8 cellular contexts compared by ENCODE assay signal in the genomic region with DNA sequence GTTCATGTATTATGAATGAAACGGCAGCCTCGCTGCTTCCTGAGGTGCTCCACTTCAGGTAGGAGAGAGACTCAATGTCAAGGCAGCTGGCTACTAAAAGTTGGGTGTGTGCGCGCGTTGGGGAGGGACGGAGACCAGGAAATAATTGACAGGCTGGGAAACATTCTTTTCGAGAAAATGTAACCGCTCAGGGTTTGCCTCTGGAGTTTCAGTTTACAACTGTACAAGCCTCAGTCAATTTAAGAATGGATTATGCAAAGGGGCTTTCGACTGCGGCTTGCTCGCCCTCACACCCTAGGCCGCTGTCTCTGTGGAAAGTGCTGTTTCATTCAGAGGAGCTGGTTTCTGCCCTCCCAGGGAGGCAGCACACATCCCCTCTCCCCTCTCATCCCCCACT. TPM values are rescaled to one million over a fixed set of nuclear protein-coding genes. Genes with fewer than 3 reads are reported as not detected.
DNase-seq lines count a peak whose midpoint lies in the region; ATAC-seq and TF ChIP-seq lines count a peak whose summit lies in the region.

No MANE protein-coding gene starts in this region.

- peak overlapping the region; percentile 95 for H3K4me3 Mint-ChIP-seq in nephron progenitor cell

- peaks cover 2% of the 10 kb centered on the region for H3K9me3 Mint-ChIP-seq in nephron progenitor cell

- ATAC-seq in GM18867 (IDR thresholded peaks at IDR 0.05; ENCODE audit: unreplicated experiment) (peak; percentile 82), HG03045 (IDR thresholded peaks at IDR 0.05; ENCODE audit: unreplicated experiment) (peak; percentile 67), omental fat pad (ENCODE audit: low FRiP score) (no peak)

- DNase-seq in AG04450 (ENCODE audit: low read depth, low spot score) (no peak), SK-N-MC (ENCODE audit: low read depth, low spot score) (no peak), ecto neural progenitor cell (ENCODE audit: low spot score) (peak; percentile 54), nephron progenitor cell (peak; percentile 17), omental fat pad (ENCODE audit: low spot score) (no peak), EL (no peak)

- H3K27ac Mint-ChIP-seq in nephron progenitor cell, result peak overlapping the region; percentile 94

- H3K4me1 Mint-ChIP-seq in nephron progenitor cell, result peaks cover 45% of the 10 kb centered on the region

- peak overlapping the region; percentile 69 for H3K4me3 ChIP-seq in AG04450 (ENCODE audit: low read depth, low read length)
- H3K4me3 ChIP-seq in SK-N-MC, result peak overlapping the region; percentile 88

- no peaks in the 10 kb centered on the region for H3K36me3 ChIP-seq in SK-N-MC (ENCODE audit: insufficient read depth, low read length)

- TF ChIP-seq CTCF in AG04450 (IDR thresholded peaks at IDR 0.05; ENCODE audit: low read depth, low read length) (no peak), nephron progenitor cell (IDR thresholded peaks at IDR 0.05) (no peak), omental fat pad (IDR thresholded peaks at IDR 0.05) (no peak)

- H3K27ac ChIP-seq in AG04450 (ENCODE audit: low read depth, low read length) (peak overlapping the region; percentile 99), SK-N-MC (peak overlapping the region; percentile 81; the same call in 1 of the 2 replicates)

- no peaks in the 10 kb centered on the region for H3K9me3 ChIP-seq in AG04450 (ENCODE audit: control insufficient read depth, insufficient read depth, low read length)
- H3K9me3 ChIP-seq in SK-N-MC (ENCODE audit: low read depth, low read length), result no peaks in the 10 kb centered on the region

- CTCF ChIA-PET in AG04450 (lab: Charles Lee), result interaction anchor here (1.0 to 5.4 kb wide), 3 partner anchors 137 to 171 kb away, joined by 3 to 32 read pairs (median 3); no protein-coding TSS in a partner anchor

- H3K27me3 ChIP-seq in AG04450 (ENCODE audit: control insufficient read depth, insufficient read depth, low read length), result no peaks in the 10 kb centered on the region

- POLR2A ChIA-PET in AG04450 (lab: Yijun Ruan, JAX), result interaction anchor here (0.6 to 1.4 kb wide), 12 partner anchors 16 to 783 kb away, joined by 3 to 11 read pairs (median 3); a partner anchor contains a TSS

- H3K36me3 Mint-ChIP-seq in nephron progenitor cell (ENCODE audit: low read depth), result no peaks in the 10 kb centered on the region

- peak overlapping the region; percentile 88 for H3K9ac ChIP-seq in SK-N-MC (ENCODE audit: insufficient read length)

- peaks cover 10% of the 10 kb centered on the region for H3K27me3 Mint-ChIP-seq in nephron progenitor cell (ENCODE audit: low read depth, poor library complexity)

RNA-seq across cellular contexts. Expression of a gene that starts 4.4 kb away (rescaled TPM):
- 18.6 and 21.2 TPM in 2 replicates for polyA plus RNA-seq in AG04450 (2011; rRNA removed)
- polyA minus RNA-seq in AG04450 (2011; rRNA and poly(A)+ RNA removed), result 23.0 and 24.9 TPM in 2 replicates
- 10 to 100 TPM; 22.9 to 45.4 (median 26.6) TPM for total RNA-seq in omental fat pad

Comparison
In these comparisons a context has a peak if more than half of its experiments do, and no peak if none do; other contexts are left out.
1. DNase-seq: peak in ecto neural progenitor cell (single experiment) and nephron progenitor cell (single experiment); none in AG04450 (single experiment), SK-N-MC (single experiment), omental fat pad (single experiment) and EL (single experiment).